Comparison of ENCODE assay signal across 22 cellular contexts in genomic region chr9:253539-253938, GRCh38. TPM values are rescaled to one million over a fixed set of nuclear protein-coding genes. Genes with fewer than 3 reads are reported as not detected.
DNase-seq lines count a peak whose midpoint lies in the region; ATAC-seq, FAIRE-seq and TF ChIP-seq lines count a peak whose summit lies in the region.
"Had no signal": no experiment of that assay in that cellular context is flagged by ENCODE, and none has a peak within 500 bp of the region (broad histone marks: within the 10 kb centered on the region; RNA-seq: fewer than 3 reads in every experiment).

No MANE protein-coding gene starts in this region.

- peak; percentile 23 for DNase-seq in activated CD4-positive, alpha-beta T cell treated with anti-CD3 and anti-CD28 coated beads, Interleukin-2, amount 10 ng/mL, durations not matched to agents 24 days and 14 days
- no peak for DNase-seq in activated CD4-positive, alpha-beta T cell treated with anti-CD3 and anti-CD28 coated beads for 4 hours
- DNase-seq in K562 (ENCODE audit: extremely low read depth in 1 of 4, low spot score in 3 of 4) (peak in 1 of 4 experiments; percentile 62), amygdala (lab: John Stamatoyannopoulos, UW) (no peak), NCI-H2081 (lab: John Stamatoyannopoulos, UW) (no peak)
- DNase-seq: AML-193; Caco-2; Calu3; CD4-positive, alpha-beta T cell; CD8-positive, alpha-beta T cell; DMS79 treated with DMSO at 0.1 percent for 48 hours; GF-D8 had no signal

- H3K27ac ChIP-seq in K562 (ENCODE audit: extremely low read depth, low read depth, low read length): 0 out of 3 replicates have a peak overlapping the region, but pooled peaks have one; percentile 8
- H3K27ac ChIP-seq: 22Rv1; A549; BLaER1 treated with 17β-estradiol and CSF1 and Interleukin-3, amounts not matched to agents 10 nM and 100 nM; C4-2B had no signal

- ATAC-seq in K562: no peak
- ATAC-seq: A549; CD8-positive, alpha-beta T cell had no signal

- no peaks in the 10 kb centered on the region for H3K27me3 ChIP-seq in K562 (ENCODE audit: control insufficient read depth in 2 of 2, insufficient read depth in 2 of 2, low read length in 2 of 2)
- H3K27me3 ChIP-seq: BLaER1 treated with 17β-estradiol and CSF1 and Interleukin-3, amounts not matched to agents 10 nM and 100 nM had no signal

- peaks cover 4% of the 10 kb centered on the region for H3K9me3 Mint-ChIP-seq in activated CD4-positive, alpha-beta T cell treated with anti-CD3 and anti-CD28 coated beads, Interleukin-2, amount 10 ng/mL, durations not matched to agents 24 days and 14 days
- H3K9me3 Mint-ChIP-seq: CD4-positive, alpha-beta T cell; CD8-positive, alpha-beta T cell had no signal

- peaks cover 5% of the 10 kb centered on the region for H3K27me3 Mint-ChIP-seq in activated CD4-positive, alpha-beta T cell treated with anti-CD3 and anti-CD28 coated beads, Interleukin-2, amount 10 ng/mL, durations not matched to agents 24 days and 14 days
- H3K27me3 Mint-ChIP-seq: B cell had no signal

- WGBS in K562 (ENCODE audit: insufficient coverage, low coverage, missing lambda C conversion rate): 26% methylated on average over 3 of the region's 3 CpGs

- H3K9me3 ChIP-seq in K562 (replicated peaks; ENCODE audit: control insufficient read depth, insufficient read depth, low read depth, low read length): no peaks in the 10 kb centered on the region
- H3K9me3 ChIP-seq: A549, Caco-2 had no signal

- no peak overlapping the region for H3K4me3 ChIP-seq in K562
- H3K4me3 ChIP-seq: A549; BLaER1 treated with 17β-estradiol and CSF1 and Interleukin-3, amounts not matched to agents 10 nM and 100 nM had no signal

- no peak overlapping the region for H3K9ac ChIP-seq in K562 (ENCODE audit: insufficient read depth in 1 of 2, low read depth in 2 of 2, low read length in 2 of 2)
- H3K9ac ChIP-seq: BLaER1 treated with 17β-estradiol and CSF1 and Interleukin-3, amounts not matched to agents 10 nM and 100 nM had no signal

- peaks cover 18 to 62% of the 10 kb centered on the region in 2 experiments; a peak in 4 of 5 replicates for H3K4me1 ChIP-seq in K562 (replicated peaks in 1 of 2; ENCODE audit: control insufficient read depth in 2 of 2, insufficient read depth in 2 of 2, low read length in 2 of 2)
- H3K4me1 ChIP-seq: A549, Caco-2 had no signal

- no peaks in the 10 kb centered on the region for H4K20me1 ChIP-seq in K562 (replicated peaks; ENCODE audit: control insufficient read depth, insufficient read depth, low read length)

- FAIRE-seq in K562 (lab: Jason Lieb, UNC): no peak
- FAIRE-seq: A549, D721Med, G401.6, GM12891, GM19239 had no signal

- no peak for TF ChIP-seq POLR2A in K562 (conservative IDR thresholded peaks at IDR 0.05)

- TF ChIP-seq EP300 in K562 (IDR thresholded peaks at IDR 0.05; ENCODE audit: low read length): no peak

- in situ Hi-C loops in K562 (cut with MboI): no loop called here

- no peak for TF ChIP-seq RAD21 in K562 (CRISPR knock-in tag; conservative IDR thresholded peaks at IDR 0.05 in 1 of 2, IDR thresholded peaks at IDR 0.05 in 1 of 2)

- TF ChIP-seq CTCF in K562 (IDR thresholded peaks at IDR 0.05 in 2 of 3, conservative IDR thresholded peaks at IDR 0.05 in 1 of 3; ENCODE audit: insufficient read depth in 2 of 3, low read depth in 1 of 3, low read length in 3 of 3): no peak

- peaks cover 20% of the 10 kb centered on the region for H3K4me1 Mint-ChIP-seq in activated CD4-positive, alpha-beta T cell treated with anti-CD3 and anti-CD28 coated beads, Interleukin-2, amount 10 ng/mL, durations not matched to agents 24 days and 14 days

- peaks cover 8% of the 10 kb centered on the region; the same call in 2 of the 3 replicates for H3K79me2 ChIP-seq in K562 (ENCODE audit: control insufficient read depth, insufficient read depth, low read length)

- intact Hi-C loops in activated CD4-positive, alpha-beta T cell treated with anti-CD3 and anti-CD28 coated beads, Interleukin-2, amount 10 ng/mL, durations not matched to agents 24 days and 14 days (cut with micrococcal nuclease): no loop called here
- intact Hi-C loops in K562 (cut with micrococcal nuclease): loop anchor here (5.0 kb wide), 1 partner anchor 36 kb away; no protein-coding TSS in a partner anchor

- CTCF ChIA-PET in K562 (lab: Yijun Ruan, JAX; ENCODE audit: low intra/inter-chr PET ratio): no interaction called here

- no peak overlapping the region for H3K4me3 Mint-ChIP-seq in activated CD4-positive, alpha-beta T cell treated with anti-CD3 and anti-CD28 coated beads, Interleukin-2, amount 10 ng/mL, durations not matched to agents 24 days and 14 days
- H3K4me3 Mint-ChIP-seq: B cell; CD4-positive, alpha-beta T cell; CD8-positive, alpha-beta T cell had no signal

- peaks cover 12% of the 10 kb centered on the region for H3K36me3 Mint-ChIP-seq in activated CD4-positive, alpha-beta T cell treated with anti-CD3 and anti-CD28 coated beads, Interleukin-2, amount 10 ng/mL, durations not matched to agents 24 days and 14 days (ENCODE audit: low read depth)
- H3K36me3 Mint-ChIP-seq: CD8-positive, alpha-beta T cell had no signal

- no TSS peak for BruUV-seq in K562 (replicated peaks; lab: Mats Ljungman, UMichigan)

- H2AFZ ChIP-seq in K562 (ENCODE audit: low read depth, low read length): peak overlapping the region; percentile 8; the same call in 1 of the 2 replicates

- H3K4me2 ChIP-seq in K562 (ENCODE audit: insufficient read depth, low read length): no peak overlapping the region
- H3K4me2 ChIP-seq: A549; BLaER1 treated with 17β-estradiol and CSF1 and Interleukin-3, amounts not matched to agents 10 nM and 100 nM had no signal

- H3K9me1 ChIP-seq in K562 (ENCODE audit: control insufficient read depth, insufficient read depth, low read length): no peaks in the 10 kb centered on the region

- no peak overlapping the region for H3K27ac Mint-ChIP-seq in activated CD4-positive, alpha-beta T cell treated with anti-CD3 and anti-CD28 coated beads, Interleukin-2, amount 10 ng/mL, durations not matched to agents 24 days and 14 days
- H3K27ac Mint-ChIP-seq: B cell; CD4-positive, alpha-beta T cell; CD8-positive, alpha-beta T cell had no signal

- H3K36me3 ChIP-seq in K562 (ENCODE audit: control insufficient read depth, insufficient read depth, low read length): no peaks in the 10 kb centered on the region; the same call in 1 of the 3 replicates

- POLR2A ChIA-PET in K562 (lab: Yijun Ruan, JAX): interaction anchor here (0.6 kb wide), 1 partner anchor 66 kb away, joined by 4 read pairs; no protein-coding TSS in a partner anchor

TF ChIP-seq in K562, 482 proteins besides CTCF, POLR2A, EP300 and RAD21 (continues in another document):
- TF ChIP-seq IRF9 (tag; IDR thresholded peaks at IDR 0.05) (no peak), HDAC8 (tag; IDR thresholded peaks at IDR 0.05) (no peak), SRSF9 (IDR thresholded peaks at IDR 0.05; ENCODE audit: borderline replicate concordance, low read depth, low read length) (no peak), PKNOX1 (IDR thresholded peaks at IDR 0.05) (peak; percentile 90), KAT2B (IDR thresholded peaks at IDR 0.05; ENCODE audit: low read depth, low read length) (no peak), SNAPC5 (CRISPR knock-in tag; IDR thresholded peaks at IDR 0.05) (no peak), MEIS2 (IDR thresholded peaks at IDR 0.05; ENCODE audit: partially characterized antibody) (peak; percentile 92)

RNA-seq across cellular contexts. Expression of gene DOCK8, which starts 38.9 kb away (rescaled TPM):
- 121 TPM in 2 replicates for total RNA-seq in activated CD4-positive, alpha-beta T cell treated with anti-CD3 and anti-CD28 coated beads, Interleukin-2, amount 10 ng/mL, durations not matched to agents 24 days and 14 days
- total RNA-seq in K562 (2011; cell fraction: chromatin; rRNA removed; ENCODE audit: low replicate concordance): 66.2 and 95.4 TPM in 2 replicates
- 34.0 and 43.2 TPM in 2 replicates for total RNA-seq in K562 (2011; cell fraction: nucleolus; rRNA removed)
- total RNA-seq in K562 (2011; cell fraction: nucleoplasm; rRNA removed): 56.7 and 77.1 TPM in 2 replicates
- 25.1 and 33.4 TPM in 2 replicates for total RNA-seq in K562 (2014; rRNA removed)
- total RNA-seq in K562 (2014; rRNA removed; fragmentation: Illumina TruSeq; extraction: Trizol): 27.3 and 28.7 TPM in 2 replicates
- 32.4 and 34.3 TPM in 2 replicates for total RNA-seq in K562 (2015; rRNA removed; fragmentation: Illumina TruSeq; extraction: Trizol)
- total RNA-seq in K562 (2021): 49.4 and 53.8 TPM in 2 replicates
- 15.3 and 34.5 TPM in 2 replicates for polyA plus RNA-seq in K562 (2011; rRNA removed)
- 11.0 and 29.6 TPM in 2 replicates for polyA plus RNA-seq in K562 (2011; cell fraction: cytosol; rRNA removed)
- 25.1 and 49.4 TPM in 2 replicates for polyA plus RNA-seq in K562 (2011; cell fraction: nucleus; rRNA removed)
- 26.9 and 57.9 TPM in 2 replicates for polyA plus RNA-seq in K562 (2012)
- polyA plus RNA-seq in K562 (2014; fragmentation: Illumina TruSeq; extraction: Trizol): 30.9 and 32.8 TPM in 2 replicates
- polyA plus RNA-seq in K562 (2014; fragmentation: Nextera tagmentation; extraction: Ambion mirVana): 10 to 100 TPM; 14.4 to 14.5 TPM
- polyA plus RNA-seq in K562 (2014; rRNA removed): 19.6 and 23.4 TPM in 2 replicates
- 33.3 and 80.3 TPM in 2 replicates for polyA minus RNA-seq in K562 (2011; rRNA and poly(A)+ RNA removed)
- 19.0 and 43.3 TPM in 2 replicates for polyA minus RNA-seq in K562 (2011; cell fraction: cytosol; rRNA and poly(A)+ RNA removed)
- polyA minus RNA-seq in K562 (2011; cell fraction: nucleus; rRNA and poly(A)+ RNA removed): 32.4 and 104 TPM in 2 replicates
- total RNA-seq: A172 had no signal
